Comparison of ENCODE assay signal across 8 cellular contexts in genomic region chr15:57375827-57376694, GRCh38. TPM values are rescaled to one million over a fixed set of nuclear protein-coding genes. Genes with fewer than 3 reads are reported as not detected.
DNase-seq lines count a peak whose midpoint lies in the region; ATAC-seq and TF ChIP-seq lines count a peak whose summit lies in the region.

Gene CGNL1, plus strand, starts transcription at chr15:57376505. Its CDS starts 61,495 bp downstream, at chr15:57438000.

- peaks cover 44% of the 10 kb centered on the region for H3K27me3 ChIP-seq in BLaER1
- H3K27me3 ChIP-seq in colonic mucosa: peaks cover 4% of the 10 kb centered on the region
- no peaks in the 10 kb centered on the region for H3K27me3 ChIP-seq in liver (ENCODE audit: control insufficient read depth in 4 of 4, insufficient read depth in 4 of 4, low read length in 3 of 4)
- no peaks in the 10 kb centered on the region for H3K27me3 ChIP-seq in thoracic aorta (replicated peaks; ENCODE audit: insufficient read depth)

- DNase-seq in colonic mucosa (peak; percentile 60), thoracic aorta (ENCODE audit: low spot score) (no peak), NCI-H2171 treated with DMSO at 0.1 percent for 48 hours (lab: John Stamatoyannopoulos, UW) (no peak)

- peaks cover 49% of the 10 kb centered on the region for H3K27me3 Mint-ChIP-seq in IgD-negative memory B cell

- H4K20me1 ChIP-seq in BLaER1: no peaks in the 10 kb centered on the region

- H3K9me3 Mint-ChIP-seq in IgD-negative memory B cell: peaks cover 0 to 2% (median 0%) of the 10 kb centered on the region in 3 donors

- H3K27ac ChIP-seq in BLaER1 (no peak within 1 kb of the TSS), colonic mucosa (no peak within 1 kb of the TSS), liver (ENCODE audit: low read depth in 1 of 2, low read length in 2 of 2) (peak within 1 kb of the TSS; percentile 87 to 97), thoracic aorta (peak within 1 kb of the TSS; percentile 38 to 40)

- H3K36me3 ChIP-seq in BLaER1 (no peaks in the 10 kb centered on the region), colonic mucosa (no peaks in the 10 kb centered on the region), liver (ENCODE audit: control insufficient read depth in 4 of 4, insufficient read depth in 3 of 4, low read depth in 1 of 4, low read length in 3 of 4) (no peaks in the 10 kb centered on the region), thoracic aorta (no peaks in the 10 kb centered on the region)

- H3K4me2 ChIP-seq in BLaER1: peak within 1 kb of the TSS; percentile 65

- no peaks in the 10 kb centered on the region for H3K36me3 Mint-ChIP-seq in IgD-negative memory B cell

- peaks cover 10% of the 10 kb centered on the region for H3K9me3 ChIP-seq in BLaER1
- H3K9me3 ChIP-seq in colonic mucosa: no peaks in the 10 kb centered on the region
- no peaks in the 10 kb centered on the region for H3K9me3 ChIP-seq in liver (ENCODE audit: control insufficient read depth in 4 of 4, low read length in 3 of 4)
- no peaks in the 10 kb centered on the region for H3K9me3 ChIP-seq in thoracic aorta

- ATAC-seq in thoracic aorta (ENCODE audit: insufficient number of reproducible peaks, low FRiP score, low read depth) (no peak), GM18909 (IDR thresholded peaks at IDR 0.05; ENCODE audit: poor library complexity, unreplicated experiment) (no peak), GM21526 (IDR thresholded peaks at IDR 0.05; ENCODE audit: low FRiP score, unreplicated experiment) (no peak)

- H3K27ac Mint-ChIP-seq in IgD-negative memory B cell: no peak within 1 kb of the TSS

- peak within 1 kb of the TSS; percentile 59 for H3K4me3 ChIP-seq in BLaER1
- H3K4me3 ChIP-seq in colonic mucosa: peak within 1 kb of the TSS; percentile 65
- peak within 1 kb of the TSS; percentile 58 to 87 (median 79) for H3K4me3 ChIP-seq in liver (ENCODE audit: low read depth in 1 of 3, low read length in 3 of 3)
- H3K4me3 ChIP-seq in thoracic aorta: peak within 1 kb of the TSS; percentile 70

- H3K9ac ChIP-seq in BLaER1: no peak within 1 kb of the TSS
- peak within 1 kb of the TSS in 1 of 2 donors; percentile 19 for H3K9ac ChIP-seq in colonic mucosa (ENCODE audit: low read depth in 2 of 2, low read length in 2 of 2)
- peak within 1 kb of the TSS; percentile 72 to 75 for H3K9ac ChIP-seq in liver (ENCODE audit: low read depth in 1 of 2, low read length in 2 of 2)

- intact Hi-C loops in colonic mucosa (cut with DNase I): no loop called here

- TF ChIP-seq CTCF in colonic mucosa (IDR thresholded peaks at IDR 0.05) (no peak), liver (IDR thresholded peaks at IDR 0.05; ENCODE audit: low read depth, low read length, missing input control) (peak; percentile 5), thoracic aorta (IDR thresholded peaks at IDR 0.05) (no peak)

- H3K4me1 ChIP-seq in BLaER1 (no peaks in the 10 kb centered on the region), colonic mucosa (no peaks in the 10 kb centered on the region), liver (ENCODE audit: control insufficient read depth in 4 of 4, insufficient read depth in 4 of 4, low read length in 3 of 4) (peaks cover 1 to 30% (median 24%) of the 10 kb centered on the region in 4 donors), thoracic aorta (ENCODE audit: control insufficient read depth in 1 of 2, low read depth in 2 of 2) (peaks cover 0 to 41% of the 10 kb centered on the region in 2 donors)

- 19% methylated on average over 76 of the region's 76 CpGs for WGBS in liver

- H3K4me1 Mint-ChIP-seq in IgD-negative memory B cell: peaks cover 6 to 10% (median 7%) of the 10 kb centered on the region in 3 donors

- peak within 1 kb of the TSS; percentile 31 to 91 (median 76) for H3K4me3 Mint-ChIP-seq in IgD-negative memory B cell

- no peak for TF ChIP-seq RAD21 in liver (IDR thresholded peaks at IDR 0.05)

TF ChIP-seq in liver, 16 proteins besides CTCF, POLR2A, EP300 and RAD21:
- no peak for TF ChIP-seq RXRA (IDR thresholded peaks at IDR 0.05)
- no peak for TF ChIP-seq SP1 (IDR thresholded peaks at IDR 0.05)
- TF ChIP-seq EGR1 (IDR thresholded peaks at IDR 0.05; ENCODE audit: low read depth in 2 of 2): no peak
- TF ChIP-seq, protein P1, sequence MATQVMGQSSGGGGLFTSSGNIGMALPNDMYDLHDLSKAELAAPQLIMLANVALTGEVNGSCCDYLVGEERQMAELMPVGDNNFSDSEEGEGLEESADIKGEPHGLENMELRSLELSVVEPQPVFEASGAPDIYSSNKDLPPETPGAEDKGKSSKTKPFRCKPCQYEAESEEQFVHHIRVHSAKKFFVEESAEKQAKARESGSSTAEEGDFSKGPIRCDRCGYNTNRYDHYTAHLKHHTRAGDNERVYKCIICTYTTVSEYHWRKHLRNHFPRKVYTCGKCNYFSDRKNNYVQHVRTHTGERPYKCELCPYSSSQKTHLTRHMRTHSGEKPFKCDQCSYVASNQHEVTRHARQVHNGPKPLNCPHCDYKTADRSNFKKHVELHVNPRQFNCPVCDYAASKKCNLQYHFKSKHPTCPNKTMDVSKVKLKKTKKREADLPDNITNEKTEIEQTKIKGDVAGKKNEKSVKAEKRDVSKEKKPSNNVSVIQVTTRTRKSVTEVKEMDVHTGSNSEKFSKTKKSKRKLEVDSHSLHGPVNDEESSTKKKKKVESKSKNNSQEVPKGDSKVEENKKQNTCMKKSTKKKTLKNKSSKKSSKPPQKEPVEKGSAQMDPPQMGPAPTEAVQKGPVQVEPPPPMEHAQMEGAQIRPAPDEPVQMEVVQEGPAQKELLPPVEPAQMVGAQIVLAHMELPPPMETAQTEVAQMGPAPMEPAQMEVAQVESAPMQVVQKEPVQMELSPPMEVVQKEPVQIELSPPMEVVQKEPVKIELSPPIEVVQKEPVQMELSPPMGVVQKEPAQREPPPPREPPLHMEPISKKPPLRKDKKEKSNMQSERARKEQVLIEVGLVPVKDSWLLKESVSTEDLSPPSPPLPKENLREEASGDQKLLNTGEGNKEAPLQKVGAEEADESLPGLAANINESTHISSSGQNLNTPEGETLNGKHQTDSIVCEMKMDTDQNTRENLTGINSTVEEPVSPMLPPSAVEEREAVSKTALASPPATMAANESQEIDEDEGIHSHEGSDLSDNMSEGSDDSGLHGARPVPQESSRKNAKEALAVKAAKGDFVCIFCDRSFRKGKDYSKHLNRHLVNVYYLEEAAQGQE (IDR thresholded peaks at IDR 0.05): no peak
TF ChIP-seq in liver: peak in this region for 0.

RNA-seq across cellular contexts. Expression of gene CGNL1, which starts in this region (rescaled TPM):
- polyA plus RNA-seq in IgD-negative memory B cell: 0.16 TPM
- total RNA-seq in colonic mucosa: 1 to 10 TPM; 3.9 to 4.7 TPM
- total RNA-seq in liver: 10 to 100 TPM; 19.3 to 31.9 TPM
- 10 to 100 TPM; 12.0 to 12.9 TPM for polyA plus RNA-seq in liver
- 10 to 100 TPM; 11.8 to 33.5 TPM for total RNA-seq in thoracic aorta

Comparison
In these comparisons a context has a peak if more than half of its experiments do, and no peak if none do; other contexts are left out.
1. RNA of gene CGNL1 (polyA plus RNA-seq): 12.0 to 12.9 TPM in liver; 0.16 TPM in IgD-negative memory B cell (single experiment); every median in the first group is over 10 times any median in the second.
2. H3K27ac ChIP-seq: peak in liver (2 of 2) and thoracic aorta (2 of 2); none in BLaER1 (single experiment) and colonic mucosa (single experiment).
3. Peak in every context shown above with its lines, with median percentiles within 50 percentile points of each other: H3K4me3 ChIP-seq.